In genomic region chr20:32415494-32415893, GRCh38 we compare ENCODE assay signal across 20 cellular contexts. TPM values are rescaled to one million over a fixed set of nuclear protein-coding genes. Genes with fewer than 3 reads are reported as not detected.
A peak's percentile ranks its signal among the peaks of the same experiment; 100 is the strongest.
DNase-seq lines count a peak whose midpoint lies in the region; ATAC-seq, FAIRE-seq and TF ChIP-seq lines count a peak whose summit lies in the region.
"Had no signal": no experiment of that assay in that cellular context is flagged by ENCODE, and none has a peak within 500 bp of the region (broad histone marks: within the 10 kb centered on the region; RNA-seq: fewer than 3 reads in every experiment).

No MANE protein-coding gene starts in this region.

- in situ Hi-C loops in K562 (cut with MboI) = no loop called here

- H3K27ac ChIP-seq in K562 (ENCODE audit: extremely low read depth, low read depth, low read length) (no peak overlapping the region), trophoblast cell (ENCODE audit: low read depth, low read length) (no peak overlapping the region)
- H3K27ac ChIP-seq: BLaER1 treated with 17β-estradiol and CSF1 and Interleukin-3, amounts not matched to agents 10 nM and 100 nM; dorsolateral prefrontal cortex; gastroesophageal sphincter; upper lobe of right lung; VCaP had no signal

- peaks cover 33% of the 10 kb centered on the region for H3K4me1 Mint-ChIP-seq in T-helper 2 cell treated with Interferon-gamma antibody and Interleukin-4, amounts not matched to agents 5 μg/mL and 100 μg/mL, for 36 hours (ENCODE audit: low read depth)
- H3K4me1 Mint-ChIP-seq in IgD-negative memory B cell = peaks cover 32 to 48% (median 38%) of the 10 kb centered on the region in 3 donors

- no peaks in the 10 kb centered on the region for H3K9me3 ChIP-seq in K562 (replicated peaks; ENCODE audit: control insufficient read depth, insufficient read depth, low read depth, low read length)
- no peaks in the 10 kb centered on the region for H3K9me3 ChIP-seq in trophoblast cell (ENCODE audit: insufficient read depth, low read depth, low read length)
- H3K9me3 ChIP-seq: BLaER1 treated with 17β-estradiol and CSF1 and Interleukin-3, amounts not matched to agents 10 nM and 100 nM; gastroesophageal sphincter; upper lobe of right lung had no signal

- H3K27ac Mint-ChIP-seq in T-helper 2 cell treated with Interferon-gamma antibody and Interleukin-4, amounts not matched to agents 5 μg/mL and 100 μg/mL, for 36 hours = peak overlapping the region; percentile 69
- peak overlapping the region in 2 of 3 donors; percentile 49 to 91 for H3K27ac Mint-ChIP-seq in IgD-negative memory B cell
- H3K27ac Mint-ChIP-seq: stimulated activated naive CD8-positive, alpha-beta T cell treated with anti-CD3 and anti-CD28 coated beads, Interleukin-15, amount 100 ng/mL, for 72 hours had no signal

- intact Hi-C loops in K562 (cut with micrococcal nuclease) = no loop called here

- TF ChIP-seq RAD21 in K562 (CRISPR knock-in tag; conservative IDR thresholded peaks at IDR 0.05 in 1 of 2, IDR thresholded peaks at IDR 0.05 in 1 of 2) = no peak

- TF ChIP-seq CTCF in K562 (IDR thresholded peaks at IDR 0.05 in 2 of 3, conservative IDR thresholded peaks at IDR 0.05 in 1 of 3; ENCODE audit: insufficient read depth in 2 of 3, low read depth in 1 of 3, low read length in 3 of 3) = no peak

- no peaks in the 10 kb centered on the region for H3K27me3 Mint-ChIP-seq in T-helper 2 cell treated with Interferon-gamma antibody and Interleukin-4, amounts not matched to agents 5 μg/mL and 100 μg/mL, for 36 hours (ENCODE audit: low read depth)
- H3K27me3 Mint-ChIP-seq in IgD-negative memory B cell = no peaks in the 10 kb centered on the region
- H3K27me3 Mint-ChIP-seq: stimulated activated naive CD8-positive, alpha-beta T cell treated with anti-CD3 and anti-CD28 coated beads, Interleukin-15, amount 100 ng/mL, for 72 hours had no signal

- H3K23ac ChIP-seq in trophoblast cell (ENCODE audit: low read length) = no peak overlapping the region

- H4K12ac ChIP-seq in trophoblast cell (ENCODE audit: low read depth, low read length) = no peak overlapping the region

- H3K79me1 ChIP-seq in trophoblast cell (ENCODE audit: low read length) = no peaks in the 10 kb centered on the region

- no peak for DNase-seq in T-helper 2 cell treated with Interferon-gamma antibody and Interleukin-4, amounts not matched to agents 5 μg/mL and 100 μg/mL, for 36 hours (ENCODE audit: low spot score)
- no peak for DNase-seq in T-helper 2 cell
- DNase-seq in K562 (ENCODE audit: extremely low read depth in 1 of 4, low spot score in 3 of 4) = no peak
- DNase-seq in trophoblast cell = no peak
- no peak for DNase-seq in NOMO-1 treated with dmso at 0.1 percent for 144 hours (lab: John Stamatoyannopoulos, UW; ENCODE audit: unreplicated experiment)
- no peak for DNase-seq in ecto neural progenitor cell (ENCODE audit: low spot score)
- DNase-seq: kidney; NCI-H2029; NCI-H446 treated with DMSO at 0.1 percent for 48 hours; stimulated activated CD4-positive, alpha-beta T cell treated with anti-CD3 and anti-CD28 coated beads, Interleukin-2, amount 100 ng/mL, for 24 hours; stimulated activated naive CD8-positive, alpha-beta T cell treated with anti-CD3 and anti-CD28 coated beads, Interleukin-15, amount 100 ng/mL, for 72 hours; upper lobe of right lung had no signal

- no peak overlapping the region for H3K4ac ChIP-seq in trophoblast cell (ENCODE audit: low read depth, low read length)

- H4K8ac ChIP-seq in trophoblast cell (ENCODE audit: low read depth, low read length) = no peak overlapping the region

- H4K91ac ChIP-seq in trophoblast cell (ENCODE audit: low read depth, low read length) = no peak overlapping the region

- H3K4me2 ChIP-seq in K562 (ENCODE audit: insufficient read depth, low read length) (no peak overlapping the region), trophoblast cell (ENCODE audit: low read length) (no peak overlapping the region)

- no peak overlapping the region for H2AK5ac ChIP-seq in trophoblast cell (ENCODE audit: low read length)

- H4K20me1 ChIP-seq in K562 (replicated peaks; ENCODE audit: control insufficient read depth, insufficient read depth, low read length) = 0 out of 2 replicates have a peak, but pooled peaks cover 4% of the 10 kb centered on the region

- peak; percentile 11 for FAIRE-seq in K562 (lab: Jason Lieb, UNC)
- FAIRE-seq: GM12892, kidney had no signal

- H2BK12ac ChIP-seq in trophoblast cell (ENCODE audit: low read length) = no peak overlapping the region

- TF ChIP-seq POLR2A in K562 (conservative IDR thresholded peaks at IDR 0.05) = no peak

- H3K18ac ChIP-seq in trophoblast cell (ENCODE audit: low read length) = peak overlapping the region; percentile 35

- H2AFZ ChIP-seq in K562 (ENCODE audit: low read depth, low read length) (no peak overlapping the region), trophoblast cell (ENCODE audit: insufficient read depth, low read length, poor library complexity) (no peak overlapping the region)

- H3K14ac ChIP-seq in trophoblast cell (ENCODE audit: low read length) = no peak overlapping the region

- TF ChIP-seq EP300 in K562 (IDR thresholded peaks at IDR 0.05; ENCODE audit: low read length) = no peak

- no peak overlapping the region for H2BK5ac ChIP-seq in trophoblast cell (ENCODE audit: low read depth, low read length, poor library complexity)

- H3K4me3 Mint-ChIP-seq in T-helper 2 cell treated with Interferon-gamma antibody and Interleukin-4, amounts not matched to agents 5 μg/mL and 100 μg/mL, for 36 hours = no peak overlapping the region
- no peak overlapping the region for H3K4me3 Mint-ChIP-seq in IgD-negative memory B cell
- H3K4me3 Mint-ChIP-seq: stimulated activated naive CD8-positive, alpha-beta T cell treated with anti-CD3 and anti-CD28 coated beads, Interleukin-15, amount 100 ng/mL, for 72 hours had no signal

- peaks cover 27% of the 10 kb centered on the region for H3K36me3 Mint-ChIP-seq in T-helper 2 cell treated with Interferon-gamma antibody and Interleukin-4, amounts not matched to agents 5 μg/mL and 100 μg/mL, for 36 hours (ENCODE audit: low read depth)
- peaks cover 6% of the 10 kb centered on the region for H3K36me3 Mint-ChIP-seq in IgD-negative memory B cell

- H3K27me3 ChIP-seq in K562 (ENCODE audit: control insufficient read depth in 2 of 2, insufficient read depth in 2 of 2, low read length in 2 of 2) (no peaks in the 10 kb centered on the region), trophoblast cell (ENCODE audit: insufficient read depth, low read length) (no peaks in the 10 kb centered on the region)
- H3K27me3 ChIP-seq: BLaER1 treated with 17β-estradiol and CSF1 and Interleukin-3, amounts not matched to agents 10 nM and 100 nM; dorsolateral prefrontal cortex; gastroesophageal sphincter; upper lobe of right lung had no signal

- H3K79me2 ChIP-seq in K562 (ENCODE audit: control insufficient read depth, insufficient read depth, low read length) (peaks cover 52% of the 10 kb centered on the region), trophoblast cell (ENCODE audit: control insufficient read depth, insufficient read depth, low read length, poor library complexity) (no peaks in the 10 kb centered on the region)

- CTCF ChIA-PET in K562 (lab: Yijun Ruan, JAX; ENCODE audit: low intra/inter-chr PET ratio) = no interaction called here

- no peaks in the 10 kb centered on the region for H3K9me1 ChIP-seq in K562 (ENCODE audit: control insufficient read depth, insufficient read depth, low read length)

- no peak overlapping the region; a peak in 1 of 4 replicates for H3K9ac ChIP-seq in K562 (ENCODE audit: insufficient read depth in 1 of 2, low read depth in 2 of 2, low read length in 2 of 2)
- no peak overlapping the region for H3K9ac ChIP-seq in trophoblast cell (ENCODE audit: low read length)
- H3K9ac ChIP-seq: BLaER1 treated with 17β-estradiol and CSF1 and Interleukin-3, amounts not matched to agents 10 nM and 100 nM had no signal

- no peak; the same call in 1 of the 3 replicates for ATAC-seq in K562
- ATAC-seq in HG03439 (IDR thresholded peaks at IDR 0.05; ENCODE audit: unreplicated experiment) = no peak
- ATAC-seq: gastroesophageal sphincter; stimulated activated naive CD8-positive, alpha-beta T cell treated with anti-CD3 and anti-CD28 coated beads, Interleukin-15, amount 100 ng/mL, for 72 hours; upper lobe of right lung had no signal

- H3K9me3 Mint-ChIP-seq in T-helper 2 cell treated with Interferon-gamma antibody and Interleukin-4, amounts not matched to agents 5 μg/mL and 100 μg/mL, for 36 hours = no peaks in the 10 kb centered on the region
- H3K9me3 Mint-ChIP-seq in IgD-negative memory B cell = no peaks in the 10 kb centered on the region
- H3K9me3 Mint-ChIP-seq: stimulated activated naive CD8-positive, alpha-beta T cell treated with anti-CD3 and anti-CD28 coated beads, Interleukin-15, amount 100 ng/mL, for 72 hours had no signal

- no peak overlapping the region for H2BK120ac ChIP-seq in trophoblast cell (ENCODE audit: insufficient read depth, low read length, poor library complexity)

- POLR2A ChIA-PET in K562 (lab: Yijun Ruan, JAX) = no interaction called here

- BruUV-seq in K562 (replicated peaks; lab: Mats Ljungman, UMichigan) = no TSS peak

- H3K36me3 ChIP-seq in K562 (ENCODE audit: control insufficient read depth, insufficient read depth, low read length) (peaks cover 8% of the 10 kb centered on the region; the same call in 2 of the 3 replicates), trophoblast cell (ENCODE audit: control insufficient read depth in 1 of 2, insufficient read depth in 2 of 2, low read length in 2 of 2) (peaks cover 0 to 4% of the 10 kb centered on the region in 2 experiments)
- H3K36me3 ChIP-seq: upper lobe of right lung had no signal

- WGBS in K562 (ENCODE audit: insufficient coverage, low coverage, missing lambda C conversion rate) = 33% methylated on average over 2 of the region's 2 CpGs
- whole genome bisulfite sequencing in trophoblast cell (ENCODE audit: extremely low coverage, insufficient coverage, insufficient read length) = no CpG with 5 or more reads among the region's 2 CpGs

- H3K4me1 ChIP-seq in K562 (replicated peaks in 1 of 2; ENCODE audit: control insufficient read depth in 2 of 2, insufficient read depth in 2 of 2, low read length in 2 of 2) = no peaks in the 10 kb centered on the region; a peak in 1 of 5 replicates
- H3K4me1 ChIP-seq in trophoblast cell (ENCODE audit: control insufficient read depth in 1 of 2, insufficient read depth in 2 of 2, low read length in 2 of 2) = peaks cover 0 to 3% of the 10 kb centered on the region in 2 experiments

- H3K4me3 ChIP-seq in K562 (no peak overlapping the region), trophoblast cell (ENCODE audit: low read depth, low read length) (no peak overlapping the region)
- H3K4me3 ChIP-seq: BLaER1 treated with 17β-estradiol and CSF1 and Interleukin-3, amounts not matched to agents 10 nM and 100 nM; dorsolateral prefrontal cortex; gastroesophageal sphincter; lung; upper lobe of right lung had no signal

RNA-seq across cellular contexts. Expression of gene ASXL1, which starts 57.4 kb away (rescaled TPM):
- polyA plus RNA-seq in IgD-negative memory B cell (24.5 TPM), K562 (2011; rRNA removed) (48.7 and 56.4 TPM in 2 replicates), K562 (2014; fragmentation: Illumina TruSeq; extraction: Trizol) (45.1 and 48.7 TPM in 2 replicates), K562 (2014; fragmentation: Nextera tagmentation; extraction: Ambion mirVana) (1 to 10 TPM; 6.5 to 8.4 TPM), K562 (2014; rRNA removed) (38.6 and 44.3 TPM in 2 replicates)
- total RNA-seq in K562 (2011; cell fraction: chromatin; rRNA removed; ENCODE audit: low replicate concordance) = 293 and 377 TPM in 2 replicates
- total RNA-seq in K562 (2011; cell fraction: nucleolus; rRNA removed) = 176 and 183 TPM in 2 replicates
- total RNA-seq in K562 (2011; cell fraction: nucleoplasm; rRNA removed) = 261 and 321 TPM in 2 replicates
- total RNA-seq in K562 (2014; rRNA removed) (20.5 and 25.7 TPM in 2 replicates), K562 (2014; rRNA removed; fragmentation: Illumina TruSeq; extraction: Trizol) (32.3 and 36.0 TPM in 2 replicates), K562 (2015; rRNA removed; fragmentation: Illumina TruSeq; extraction: Trizol) (25.7 and 27.7 TPM in 2 replicates), K562 (2021) (63.5 and 65.3 TPM in 2 replicates)
- 23.8 and 39.3 TPM in 2 replicates for polyA plus RNA-seq in K562 (2011; cell fraction: cytosol; rRNA removed)
- polyA plus RNA-seq in K562 (2011; cell fraction: nucleus; rRNA removed) = 222 and 235 TPM in 2 replicates
- 39.0 and 51.7 TPM in 2 replicates for polyA plus RNA-seq in K562 (2012)
- 65.7 and 67.5 TPM in 2 replicates for polyA minus RNA-seq in K562 (2011; rRNA and poly(A)+ RNA removed)
- 23.8 and 28.4 TPM in 2 replicates for polyA minus RNA-seq in K562 (2011; cell fraction: cytosol; rRNA and poly(A)+ RNA removed)
- polyA minus RNA-seq in K562 (2011; cell fraction: nucleus; rRNA and poly(A)+ RNA removed) = 55.1 and 86.6 TPM in 2 replicates
- polyA plus RNA-seq in trophoblast cell (2013) = 40.6 and 41.3 TPM in 2 replicates
